Comparison of ENCODE assay signal across 18 cellular contexts in the genomic region with DNA sequence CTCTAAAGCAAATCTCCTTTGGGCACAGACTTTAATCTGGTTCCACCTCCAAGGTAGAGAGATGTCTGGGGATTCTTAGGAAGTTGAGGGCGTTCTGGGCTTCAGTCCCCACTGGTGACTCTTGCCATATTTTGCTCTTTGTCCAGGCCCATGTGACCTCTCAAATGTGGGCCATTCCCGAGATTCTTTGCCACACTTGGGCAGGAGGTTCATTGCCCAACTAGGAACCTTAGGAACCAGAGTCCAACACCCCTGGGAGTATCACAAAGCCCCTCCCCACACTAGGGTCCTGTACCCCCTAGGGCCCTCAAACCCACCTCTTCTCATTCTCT. TPM values are rescaled to one million over a fixed set of nuclear protein-coding genes. Genes with fewer than 3 reads are reported as not detected.
"Had no signal": no experiment of that assay in that cellular context is flagged by ENCODE, and none has a peak within 500 bp of the region (broad histone marks: within the 10 kb centered on the region; RNA-seq: fewer than 3 reads in every experiment).

No MANE protein-coding gene starts in this region.

- H3K9me3 Mint-ChIP-seq: activated CD4-positive, alpha-beta T cell treated with anti-CD3 and anti-CD28 coated beads, Interleukin-2, amount 10 ng/mL, durations not matched to agents 7 days and 5 days; activated T-cell treated with anti-CD3 and anti-CD28 coated beads, Interleukin-2, amount 50 U/mL, for 72 hours; central memory CD8-positive, alpha-beta T cell; natural killer cell treated with Interleukin-12 subunit alpha and Interleukin-12 subunit beta and Interleukin-15 and Interleukin-18, amount 100 ng/mL, for 72 hours; stimulated activated naive CD8-positive, alpha-beta T cell treated with anti-CD3 and anti-CD28 coated beads, Interleukin-15, Interleukin-2, amounts not matched to agents 100 ng/mL and 50 ng/mL, for 24 hours had no signal

- H3K36me3 ChIP-seq: prostate gland had no signal

- H3K9me3 ChIP-seq: body of pancreas, prostate gland, testis had no signal

- H3K36me3 Mint-ChIP-seq: activated naive CD8-positive, alpha-beta T cell; natural killer cell treated with Interleukin-12 subunit alpha and Interleukin-12 subunit beta and Interleukin-15 and Interleukin-18, amount 100 ng/mL, for 72 hours had no signal

- H3K27ac Mint-ChIP-seq: activated CD4-positive, alpha-beta T cell treated with anti-CD3 and anti-CD28 coated beads, Interleukin-2, amount 10 ng/mL, durations not matched to agents 7 days and 5 days; activated naive CD8-positive, alpha-beta T cell; activated T-cell treated with anti-CD3 and anti-CD28 coated beads, Interleukin-2, amount 50 U/mL, for 72 hours; natural killer cell treated with Interleukin-12 subunit alpha and Interleukin-12 subunit beta and Interleukin-15 and Interleukin-18, amount 100 ng/mL, for 72 hours; stimulated activated naive CD8-positive, alpha-beta T cell treated with anti-CD3 and anti-CD28 coated beads, Interleukin-15, Interleukin-2, amounts not matched to agents 100 ng/mL and 50 ng/mL, for 24 hours had no signal

- H3K27ac ChIP-seq: body of pancreas, coronary artery, testis had no signal

- H3K4me3 ChIP-seq: body of pancreas, coronary artery, prostate gland, testis had no signal

- H3K4me3 Mint-ChIP-seq: activated CD4-positive, alpha-beta T cell treated with anti-CD3 and anti-CD28 coated beads, Interleukin-2, amount 10 ng/mL, durations not matched to agents 7 days and 5 days; activated naive CD8-positive, alpha-beta T cell; activated T-cell treated with anti-CD3 and anti-CD28 coated beads, Interleukin-2, amount 50 U/mL, for 72 hours; central memory CD8-positive, alpha-beta T cell; natural killer cell treated with Interleukin-12 subunit alpha and Interleukin-12 subunit beta and Interleukin-15 and Interleukin-18, amount 100 ng/mL, for 72 hours; stimulated activated naive CD8-positive, alpha-beta T cell treated with anti-CD3 and anti-CD28 coated beads, Interleukin-15, Interleukin-2, amounts not matched to agents 100 ng/mL and 50 ng/mL, for 24 hours had no signal

- H3K4me1 Mint-ChIP-seq: activated CD4-positive, alpha-beta T cell treated with anti-CD3 and anti-CD28 coated beads, Interleukin-2, amount 10 ng/mL, durations not matched to agents 7 days and 5 days; central memory CD8-positive, alpha-beta T cell had no signal

- H3K4me1 ChIP-seq: prostate gland, testis had no signal

- DNase-seq: activated gamma-delta T cell, amniotic stem cell had no signal

- H3K27me3 ChIP-seq: body of pancreas, testis had no signal

RNA-seq across cellular contexts. Expression of gene KRT14, which starts 6.5 kb away (rescaled TPM):
- total RNA-seq: activated CD4-positive, alpha-beta T cell treated with anti-CD3 and anti-CD28 coated beads, Interleukin-2, amount 10 ng/mL, durations not matched to agents 7 days and 5 days; activated T-cell treated with anti-CD3 and anti-CD28 coated beads, Interleukin-2, amount 50 U/mL, for 72 hours; epithelial cell of proximal tubule; kidney epithelial cell; left ventricle myocardium superior; natural killer cell treated with Interleukin-12 subunit alpha and Interleukin-12 subunit beta and Interleukin-15 and Interleukin-18, amount 100 ng/mL, for 72 hours; right cardiac atrium had no signal

RNA-seq across cellular contexts. Expression of gene KRT9, which starts 8.4 kb away (rescaled TPM):
- total RNA-seq: activated CD4-positive, alpha-beta T cell treated with anti-CD3 and anti-CD28 coated beads, Interleukin-2, amount 10 ng/mL, durations not matched to agents 7 days and 5 days; activated T-cell treated with anti-CD3 and anti-CD28 coated beads, Interleukin-2, amount 50 U/mL, for 72 hours; body of pancreas; epithelial cell of proximal tubule; kidney epithelial cell; left ventricle myocardium superior; natural killer cell treated with Interleukin-12 subunit alpha and Interleukin-12 subunit beta and Interleukin-15 and Interleukin-18, amount 100 ng/mL, for 72 hours; omental fat pad; prostate gland; right cardiac atrium; ureter had no signal
- polyA plus RNA-seq: right cardiac atrium had no signal

RNA-seq across cellular contexts. Expression of gene KRT16, which starts 32.4 kb away (rescaled TPM):
- total RNA-seq: activated CD4-positive, alpha-beta T cell treated with anti-CD3 and anti-CD28 coated beads, Interleukin-2, amount 10 ng/mL, durations not matched to agents 7 days and 5 days; activated T-cell treated with anti-CD3 and anti-CD28 coated beads, Interleukin-2, amount 50 U/mL, for 72 hours; left ventricle myocardium superior; natural killer cell treated with Interleukin-12 subunit alpha and Interleukin-12 subunit beta and Interleukin-15 and Interleukin-18, amount 100 ng/mL, for 72 hours; right cardiac atrium; testis had no signal

RNA-seq across cellular contexts. Expression of gene KRT17, which starts 44.2 kb away (rescaled TPM):
- total RNA-seq: left ventricle myocardium superior; natural killer cell treated with Interleukin-12 subunit alpha and Interleukin-12 subunit beta and Interleukin-15 and Interleukin-18, amount 100 ng/mL, for 72 hours; right cardiac atrium had no signal

RNA-seq across cellular contexts. Expression of gene KRT19, which starts 52.1 kb away (rescaled TPM):
- total RNA-seq: activated CD4-positive, alpha-beta T cell treated with anti-CD3 and anti-CD28 coated beads, Interleukin-2, amount 10 ng/mL, durations not matched to agents 7 days and 5 days; activated T-cell treated with anti-CD3 and anti-CD28 coated beads, Interleukin-2, amount 50 U/mL, for 72 hours; natural killer cell treated with Interleukin-12 subunit alpha and Interleukin-12 subunit beta and Interleukin-15 and Interleukin-18, amount 100 ng/mL, for 72 hours had no signal
